31 cellular contexts compared by ENCODE assay signal in the genomic region with DNA sequence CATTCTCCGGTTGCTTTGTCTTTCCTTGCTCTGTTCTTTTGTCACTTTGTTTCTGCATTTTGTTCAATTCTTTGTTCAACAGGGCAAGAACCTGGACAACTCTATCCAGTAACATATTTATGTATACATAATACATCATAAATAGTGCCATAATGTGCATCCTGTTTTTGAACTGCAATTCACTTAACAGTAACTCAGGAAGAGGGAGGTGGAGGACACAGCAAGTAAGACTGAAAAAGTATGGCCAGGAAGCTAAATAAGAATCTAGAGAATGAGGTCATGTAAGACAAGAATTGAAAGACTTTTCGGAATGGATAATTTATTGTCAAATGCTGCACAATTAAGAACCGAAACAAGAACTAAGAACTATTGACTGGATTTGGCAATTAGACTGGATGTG. TPM values are rescaled to one million over a fixed set of nuclear protein-coding genes. Genes with fewer than 3 reads are reported as not detected.
A peak's percentile ranks its signal among the peaks of the same experiment; 100 is the strongest.
DNase-seq lines count a peak whose midpoint lies in the region; ATAC-seq and TF ChIP-seq lines count a peak whose summit lies in the region.
"Had no signal": no experiment of that assay in that cellular context is flagged by ENCODE, and none has a peak within 500 bp of the region (broad histone marks: within the 10 kb centered on the region; RNA-seq: fewer than 3 reads in every experiment).

No MANE protein-coding gene starts in this region.

- no peaks in the 10 kb centered on the region for H3K36me3 Mint-ChIP-seq in activated T-cell treated with anti-CD3 and anti-CD28 coated beads, Interleukin-2, amount 50 U/mL, for 72 hours (ENCODE audit: insufficient read depth in 2 of 2)
- H3K36me3 Mint-ChIP-seq in activated naive CD8-positive, alpha-beta T cell treated with anti-CD3 and anti-CD28 coated beads for 36 hours, result no peaks in the 10 kb centered on the region
- H3K36me3 Mint-ChIP-seq: CD8-positive, alpha-beta T cell; naive thymus-derived CD8-positive, alpha-beta T cell had no signal

- ATAC-seq in activated T-cell treated with anti-CD3 and anti-CD28 coated beads, Interleukin-2, amount 50 U/mL, for 72 hours (replicated peaks in 1 of 2), result no peak
- ATAC-seq in GM21529 (IDR thresholded peaks at IDR 0.05; ENCODE audit: unreplicated experiment) (peak; percentile 38), GM18861 (IDR thresholded peaks at IDR 0.05; ENCODE audit: unreplicated experiment) (no peak)
- ATAC-seq: A549; CD8-positive, alpha-beta T cell; lower lobe of right lung; naive thymus-derived CD8-positive, alpha-beta T cell had no signal

- H3K36me3 ChIP-seq in Peyer's patch, result no peaks in the 10 kb centered on the region
- H3K36me3 ChIP-seq: breast epithelium, lower lobe of right lung, stomach, tibial artery had no signal

- no peaks in the 10 kb centered on the region for H3K27me3 ChIP-seq in Peyer's patch
- H3K27me3 ChIP-seq: breast epithelium, stomach, tibial artery had no signal

- H3K4me3 Mint-ChIP-seq in activated T-cell treated with anti-CD3 and anti-CD28 coated beads, Interleukin-2, amount 50 U/mL, for 72 hours, result peak overlapping the region; percentile 6 to 58
- peak overlapping the region; percentile 2 for H3K4me3 Mint-ChIP-seq in activated naive CD8-positive, alpha-beta T cell treated with anti-CD3 and anti-CD28 coated beads for 36 hours
- H3K4me3 Mint-ChIP-seq: CD8-positive, alpha-beta T cell; T-helper 1 cell treated with Interleukin-12 subunit alpha and Interleukin-12 subunit beta and Interleukin-4 antibody, amounts not matched to agents 30 μg/mL and 1 μg/mL, for 36 hours had no signal

- H3K9me3 Mint-ChIP-seq in activated T-cell treated with anti-CD3 and anti-CD28 coated beads, Interleukin-2, amount 50 U/mL, for 72 hours, result no peaks in the 10 kb centered on the region
- no peaks in the 10 kb centered on the region for H3K9me3 Mint-ChIP-seq in activated naive CD8-positive, alpha-beta T cell treated with anti-CD3 and anti-CD28 coated beads for 36 hours
- H3K9me3 Mint-ChIP-seq: CD8-positive, alpha-beta T cell; naive thymus-derived CD8-positive, alpha-beta T cell; T-helper 1 cell treated with Interleukin-12 subunit alpha and Interleukin-12 subunit beta and Interleukin-4 antibody, amounts not matched to agents 30 μg/mL and 1 μg/mL, for 36 hours had no signal

- H3K4me1 Mint-ChIP-seq in activated T-cell treated with anti-CD3 and anti-CD28 coated beads, Interleukin-2, amount 50 U/mL, for 72 hours (ENCODE audit: low read depth), result peaks cover 5% of the 10 kb centered on the region
- peaks cover 6% of the 10 kb centered on the region for H3K4me1 Mint-ChIP-seq in activated naive CD8-positive, alpha-beta T cell treated with anti-CD3 and anti-CD28 coated beads for 36 hours

- H3K27ac Mint-ChIP-seq in activated T-cell treated with anti-CD3 and anti-CD28 coated beads, Interleukin-2, amount 50 U/mL, for 72 hours, result no peak overlapping the region
- no peak overlapping the region for H3K27ac Mint-ChIP-seq in activated naive CD8-positive, alpha-beta T cell treated with anti-CD3 and anti-CD28 coated beads for 36 hours
- H3K27ac Mint-ChIP-seq: CD8-positive, alpha-beta T cell; T-helper 1 cell treated with Interleukin-12 subunit alpha and Interleukin-12 subunit beta and Interleukin-4 antibody, amounts not matched to agents 30 μg/mL and 1 μg/mL, for 36 hours had no signal

- no peak overlapping the region for H3K4me3 ChIP-seq in Peyer's patch
- H3K4me3 ChIP-seq: A549, breast epithelium, lower lobe of right lung, skin epidermis, stomach, tibial artery had no signal

- no peaks in the 10 kb centered on the region for H3K9me3 ChIP-seq in Peyer's patch
- H3K9me3 ChIP-seq: A549, breast epithelium, lower lobe of right lung, SK-N-SH, stomach, tibial artery had no signal

- no peak for TF ChIP-seq POLR2A in Peyer's patch (IDR thresholded peaks at IDR 0.05)

- no peak overlapping the region for H3K27ac ChIP-seq in Peyer's patch
- H3K27ac ChIP-seq: A549, breast epithelium, epithelial cell of prostate, KMS-11, lower lobe of right lung, skin epidermis, stomach, tibial artery had no signal

- H3K27me3 Mint-ChIP-seq in activated T-cell treated with anti-CD3 and anti-CD28 coated beads, Interleukin-2, amount 50 U/mL, for 72 hours (ENCODE audit: low read depth), result no peaks in the 10 kb centered on the region
- H3K27me3 Mint-ChIP-seq in activated naive CD8-positive, alpha-beta T cell treated with anti-CD3 and anti-CD28 coated beads for 36 hours, result peaks cover 7% of the 10 kb centered on the region

- TF ChIP-seq CTCF in Peyer's patch (IDR thresholded peaks at IDR 0.05), result no peak

- DNase-seq in activated T-cell treated with anti-CD3 and anti-CD28 coated beads, Interleukin-2, amount 50 U/mL, for 72 hours, result no peak
- DNase-seq in activated T-cell treated with anti-CD3 and anti-CD28 coated beads, Interleukin-2, amount 50 U/mL, for 1 hour, result no peak
- peak; percentile 38 for DNase-seq in NOMO-1 treated with dmso at 0.1 percent for 144 hours (lab: John Stamatoyannopoulos, UW; ENCODE audit: unreplicated experiment)
- DNase-seq in activated naive CD8-positive, alpha-beta T cell treated with anti-CD3 and anti-CD28 coated beads for 36 hours, result no peak
- no peak for DNase-seq in NCI-H1417 (lab: John Stamatoyannopoulos, UW)
- no peak for DNase-seq in Peyer's patch
- DNase-seq: activated CD4-positive, alpha-beta T cell treated with anti-CD3 and anti-CD28 coated beads for 4 hours; activated CD8-positive, alpha-beta memory T cell treated with anti-CD3 and anti-CD28 coated beads for 24 hours; activated naive CD4-positive, alpha-beta T cell treated with Interleukin-2 at 50 U/mL for 16 hours; CD8-positive, alpha-beta T cell; effector CD4-positive, alpha-beta T cell; EL; kidney; lower lobe of right lung; MM.1S; naive thymus-derived CD8-positive, alpha-beta T cell; NCI-H1694 treated with DMSO at 0.1 percent for 48 hours; NCI-H524; NK-92 treated with Interleukin-12 subunit alpha and Interleukin-12 subunit beta, amount 100 ng/mL, for 24 hours; occipital lobe; SK-N-SH; stomach; tibial artery had no signal

- H3K4me1 ChIP-seq in Peyer's patch, result no peaks in the 10 kb centered on the region
- H3K4me1 ChIP-seq: A549, breast epithelium, lower lobe of right lung, stomach had no signal

RNA-seq across cellular contexts. Expression of gene CHORDC1, which starts 29.2 kb away (rescaled TPM):
- total RNA-seq in activated T-cell treated with anti-CD3 and anti-CD28 coated beads, Interleukin-2, amount 50 U/mL, for 72 hours, result 10 to 100 TPM; 49.1 to 55.3 TPM
- 10 to 100 TPM; 86.3 to 90.1 TPM for total RNA-seq in activated naive CD8-positive, alpha-beta T cell treated with anti-CD3 and anti-CD28 coated beads for 36 hours
- 10 to 100 TPM; 26.1 to 51.2 (median 43.7) TPM for total RNA-seq in Peyer's patch
